7 cellular contexts compared by ENCODE assay signal in the genomic region with DNA sequence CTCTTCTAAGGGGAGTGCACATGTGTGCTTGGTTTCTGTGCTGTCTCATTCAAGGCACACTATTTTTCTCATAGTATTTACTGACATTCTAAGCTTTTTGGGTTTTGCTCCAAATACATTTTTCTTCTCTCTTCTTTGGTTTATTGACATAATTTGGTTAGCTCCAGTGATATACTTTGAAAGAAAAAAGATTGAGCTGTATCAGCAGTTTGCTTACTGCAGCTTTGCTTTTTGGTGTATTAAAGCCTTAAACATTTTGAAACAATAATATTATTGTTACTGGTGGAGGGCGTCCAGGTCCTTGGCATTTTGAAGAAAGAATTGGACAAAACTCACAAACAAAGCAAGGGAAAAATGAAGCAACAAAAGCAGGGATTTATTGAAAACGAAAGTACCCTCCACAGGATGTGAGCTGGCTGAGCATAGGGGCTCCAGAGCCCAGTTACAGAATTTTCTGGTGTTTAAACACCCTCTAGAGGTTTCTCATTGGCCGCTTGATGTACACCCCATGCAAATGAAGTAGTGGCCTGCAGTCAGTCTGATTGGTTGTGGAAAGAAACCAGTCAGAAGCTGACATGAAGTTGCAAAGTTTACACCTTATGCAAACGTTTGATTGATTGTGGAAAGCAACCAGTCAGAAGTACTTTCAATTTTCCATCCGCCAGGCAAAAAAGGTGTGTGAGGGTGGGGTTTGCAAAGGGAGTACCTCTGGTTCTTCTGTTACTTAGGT.
DNase-seq lines count a peak whose midpoint lies in the region; ATAC-seq and TF ChIP-seq lines count a peak whose summit lies in the region.

No MANE protein-coding gene starts in this region.

- H3K27me3 ChIP-seq in rectal smooth muscle tissue (ENCODE audit: control insufficient read depth, insufficient read depth, low read length), result no peaks in the 10 kb centered on the region

- peaks cover 0 to 3% (median 3%) of the 10 kb centered on the region in 3 donors for H3K9me3 Mint-ChIP-seq in T-cell

- H3K27me3 Mint-ChIP-seq in T-cell, result peaks cover 0 to 7% of the 10 kb centered on the region in 2 donors

- H3K27ac ChIP-seq in rectal smooth muscle tissue (ENCODE audit: low read depth, low read length), result no peak overlapping the region

- peak overlapping the region in 2 of 3 donors; percentile 7 to 28 for H3K4me3 Mint-ChIP-seq in T-cell

- POLR2A ChIA-PET in T-cell (lab: Charles Lee), result no interaction called here

- H3K4me1 ChIP-seq in rectal smooth muscle tissue (ENCODE audit: control insufficient read depth, insufficient read depth, low read length), result peaks cover 3% of the 10 kb centered on the region

- TF ChIP-seq CTCF in fibroblast of villous mesenchyme (IDR thresholded peaks at IDR 0.05; ENCODE audit: insufficient read depth, low read depth, low read length), result no peak

- peak overlapping the region; percentile 37 for H3K4me3 ChIP-seq in fibroblast of villous mesenchyme (ENCODE audit: low read depth, low read length)
- peak overlapping the region; percentile 15 for H3K4me3 ChIP-seq in rectal smooth muscle tissue (ENCODE audit: low read length)

- no peaks in the 10 kb centered on the region for H3K36me3 ChIP-seq in rectal smooth muscle tissue (ENCODE audit: control insufficient read depth, insufficient read depth, low read length)

- DNase-seq in HPDE6-E6E7 (ENCODE audit: extremely low spot score) (peak; percentile 38), T-cell (peak in 10 of 34 experiments; percentile 1 to 18 (median 6)), fibroblast of villous mesenchyme (ENCODE audit: low read depth) (peak; percentile 83)

- H3K36me3 Mint-ChIP-seq in T-cell, result no peaks in the 10 kb centered on the region

- H3K9ac ChIP-seq in rectal smooth muscle tissue (ENCODE audit: low read length), result no peak overlapping the region

- H3K4me1 Mint-ChIP-seq in T-cell, result peaks cover 0 to 11% (median 9%) of the 10 kb centered on the region in 3 donors

- peak; percentile 47 to 96 (median 66) for ATAC-seq in T-cell (replicated peaks in 1 of 4)
- no peak for ATAC-seq in GM21360 (IDR thresholded peaks at IDR 0.05; ENCODE audit: unreplicated experiment)
- no peak for ATAC-seq in HG03442 (IDR thresholded peaks at IDR 0.05; ENCODE audit: unreplicated experiment)
- no peak for ATAC-seq in HG03457 (IDR thresholded peaks at IDR 0.05; ENCODE audit: unreplicated experiment)

- CTCF ChIA-PET in T-cell (lab: Charles Lee), result no interaction called here

- peak overlapping the region in 1 of 2 donors; percentile 35 for H3K27ac Mint-ChIP-seq in T-cell

Comparison
In these comparisons a context has a peak if more than half of its experiments do, and no peak if none do; other contexts are left out.
1. ATAC-seq: peak in T-cell (4 of 4); none in GM21360 (single experiment), HG03442 (single experiment) and HG03457 (single experiment).